24 cellular contexts compared by ENCODE assay signal in genomic region chr7:35280854-35281253, GRCh38. TPM values are rescaled to one million over a fixed set of nuclear protein-coding genes. Genes with fewer than 3 reads are reported as not detected.
"Had no signal": no experiment of that assay in that cellular context is flagged by ENCODE, and none has a peak within 500 bp of the region (broad histone marks: within the 10 kb centered on the region; RNA-seq: fewer than 3 reads in every experiment).

No MANE protein-coding gene starts in this region.

- H3K4me3 Mint-ChIP-seq: naive B cell; nephron; stimulated activated naive B cell treated with anti-CD40 and anti-IgM and Interleukin-4, amounts not matched to agents 10 μg/mL and 1 μg/mL and 100 μg/mL, for 72 hours; type B pancreatic cell had no signal

- ATAC-seq: esophagus mucosa; left colon; stimulated activated naive B cell treated with anti-CD40 and anti-IgM and Interleukin-4, amounts not matched to agents 10 μg/mL and 1 μg/mL and 100 μg/mL, for 72 hours had no signal

- H3K4me1 Mint-ChIP-seq: naive B cell; nephron; stimulated activated naive B cell treated with anti-CD40 and anti-IgM and Interleukin-4, amounts not matched to agents 10 μg/mL and 1 μg/mL and 100 μg/mL, for 72 hours had no signal

- H3K36me3 ChIP-seq: heart left ventricle, neutrophil, right atrium auricular region, sigmoid colon had no signal

- H3K36me3 Mint-ChIP-seq: naive B cell; stimulated activated naive B cell treated with anti-CD40 and anti-IgM and Interleukin-4, amounts not matched to agents 10 μg/mL and 1 μg/mL and 100 μg/mL, for 72 hours; type B pancreatic cell had no signal

- H3K4me3 ChIP-seq: heart left ventricle, lung, right atrium auricular region, sigmoid colon, skin epidermis had no signal

- H3K9me3 Mint-ChIP-seq: naive B cell; nephron; stimulated activated naive B cell treated with anti-CD40 and anti-IgM and Interleukin-4, amounts not matched to agents 10 μg/mL and 1 μg/mL and 100 μg/mL, for 72 hours; type B pancreatic cell had no signal

- H3K27me3 ChIP-seq: heart left ventricle, right atrium auricular region had no signal

- DNase-seq: cortex of kidney; effector memory CD4-positive, alpha-beta T cell; heart left ventricle; hippocampal formation; left colon; left ventricle myocardium superior; mesenchymal stem cell; naive B cell; posterior cingulate gyrus; sigmoid colon; stimulated activated CD4-positive, alpha-beta T cell treated with anti-CD3 and anti-CD28 coated beads, Interleukin-2, amount 100 ng/mL, for 24 hours; stimulated activated CD4-positive, alpha-beta T cell treated with anti-CD3 and anti-CD28 coated beads, Interleukin-4, amount 100 ng/mL, for 4 hours; stimulated activated naive B cell treated with anti-CD40 and anti-IgM and Interleukin-4, amounts not matched to agents 10 μg/mL and 1 μg/mL and 100 μg/mL, for 72 hours had no signal

- H3K27ac Mint-ChIP-seq: nephron; stimulated activated naive B cell treated with anti-CD40 and anti-IgM and Interleukin-4, amounts not matched to agents 10 μg/mL and 1 μg/mL and 100 μg/mL, for 72 hours; type B pancreatic cell had no signal

RNA-seq across cellular contexts. Expression of gene TBX20, which starts 27.0 kb away (rescaled TPM):
- total RNA-seq: esophagus mucosa, fibroblast of lung, frontal cortex, glomerular endothelial cell, osteocyte, sigmoid colon had no signal
